In genomic region chr19:16585808-16586476, GRCh38 we compare ENCODE assay signal across 8 cellular contexts. TPM values are rescaled to one million over a fixed set of nuclear protein-coding genes. Genes with fewer than 3 reads are reported as not detected.
A peak's percentile ranks its signal among the peaks of the same experiment; 100 is the strongest.
DNase-seq lines count a peak whose midpoint lies in the region; ATAC-seq, FAIRE-seq and TF ChIP-seq lines count a peak whose summit lies in the region.

No MANE protein-coding gene starts in this region.

- POLR2A ChIA-PET in activated CD4-positive, alpha-beta T cell treated with anti-CD3 and anti-CD28 coated beads for 36 hours (lab: Charles Lee), result interaction anchor here (0.6 to 2.6 kb wide), 3 partner anchors 17 to 43 kb away, joined by 3 to 28 read pairs (median 9); partner anchors contain the start of genes CHERP and MED26

- no peaks in the 10 kb centered on the region for H3K27me3 Mint-ChIP-seq in activated CD4-positive, alpha-beta T cell treated with anti-CD3 and anti-CD28 coated beads for 36 hours

- H3K9me3 Mint-ChIP-seq in activated CD4-positive, alpha-beta T cell treated with anti-CD3 and anti-CD28 coated beads for 36 hours (ENCODE audit: low read depth), result no peaks in the 10 kb centered on the region

- CTCF ChIA-PET in activated CD4-positive, alpha-beta T cell treated with anti-CD3 and anti-CD28 coated beads for 36 hours (lab: Charles Lee), result no interaction called here

- H3K4me3 ChIP-seq in kidney (ENCODE audit: low read length in 2 of 2), result no peak overlapping the region
- no peak overlapping the region for H3K4me3 ChIP-seq in adrenal gland

- no peaks in the 10 kb centered on the region for H3K27me3 ChIP-seq in adrenal gland

- no peak overlapping the region for H3K9ac ChIP-seq in kidney (ENCODE audit: low read length in 2 of 2)

- no peak for TF ChIP-seq POLR2A in adrenal gland (IDR thresholded peaks at IDR 0.05)

- H3K36me3 Mint-ChIP-seq in activated CD4-positive, alpha-beta T cell treated with anti-CD3 and anti-CD28 coated beads for 36 hours (ENCODE audit: low read depth), result peaks cover 6% of the 10 kb centered on the region

- H3K4me1 Mint-ChIP-seq in activated CD4-positive, alpha-beta T cell treated with anti-CD3 and anti-CD28 coated beads for 36 hours, result peaks cover 82% of the 10 kb centered on the region

- peak; percentile 23 for ATAC-seq in activated CD4-positive, alpha-beta T cell treated with anti-CD3 and anti-CD28 coated beads for 36 hours
- peak; percentile 24 for ATAC-seq in HG02981 (IDR thresholded peaks at IDR 0.05; ENCODE audit: unreplicated experiment)

- H3K36me3 ChIP-seq in kidney (ENCODE audit: control insufficient read depth in 1 of 2, insufficient read depth in 2 of 2, low read length in 2 of 2) (no peaks in the 10 kb centered on the region), adrenal gland (replicated peaks in 1 of 2) (no peaks in the 10 kb centered on the region)

- TF ChIP-seq CTCF in VCaP (conservative IDR thresholded peaks at IDR 0.05) (no peak), kidney (IDR thresholded peaks at IDR 0.05; ENCODE audit: borderline replicate concordance, extremely low read depth, insufficient read depth) (no peak), adrenal gland (IDR thresholded peaks at IDR 0.05) (no peak)

- FAIRE-seq in kidney (lab: Jason Lieb, UNC), result no peak

- peak overlapping the region; percentile 79 for H3K4me3 Mint-ChIP-seq in activated CD4-positive, alpha-beta T cell treated with anti-CD3 and anti-CD28 coated beads for 36 hours

- H3K4me1 ChIP-seq in kidney (ENCODE audit: control insufficient read depth in 1 of 2, insufficient read depth in 1 of 2, low read depth in 1 of 2, low read length in 2 of 2) (peaks cover 24 to 76% of the 10 kb centered on the region in 2 donors), adrenal gland (replicated peaks in 1 of 2) (peaks cover 40 to 89% of the 10 kb centered on the region in 2 donors)

- 77 to 90% (median 88%) methylated on average over 9 to 11 of the region's 11 CpGs for WGBS in adrenal gland, 4 donors

- H3K9me3 ChIP-seq in kidney (ENCODE audit: control insufficient read depth in 1 of 2, low read length in 2 of 2), result no peaks in the 10 kb centered on the region
- no peaks in the 10 kb centered on the region for H3K9me3 ChIP-seq in adrenal gland (replicated peaks in 1 of 3)

- intact Hi-C loops in activated CD4-positive, alpha-beta T cell treated with anti-CD3 and anti-CD28 coated beads for 36 hours (cut with DNase I, micrococcal nuclease), result loop anchor here (5.0 to 10.0 kb wide), 4 partner anchors 76 to 509 kb away; partner anchors contain the start of genes HAUS8 (in 2 of the 2), MYO9B (in 2 of the 2), SMIM7 (in 1 of the 2) and TMEM38A (in 1 of the 2)
- intact Hi-C loops in kidney (cut with DNase I), result no loop called here
- intact Hi-C loops in adrenal gland (cut with DNase I), result no loop called here

- H3K27ac ChIP-seq in VCaP, result peak overlapping the region; percentile 86
- peak overlapping the region; percentile 48 to 71 for H3K27ac ChIP-seq in kidney (ENCODE audit: low read depth in 2 of 2, low read length in 2 of 2)
- H3K27ac ChIP-seq in adrenal gland, result peak overlapping the region in 2 of 5 donors; percentile 70 to 80

- H3K27ac Mint-ChIP-seq in activated CD4-positive, alpha-beta T cell treated with anti-CD3 and anti-CD28 coated beads for 36 hours, result peak overlapping the region; percentile 95

- peak; percentile 70 for DNase-seq in activated CD4-positive, alpha-beta T cell treated with anti-CD3 and anti-CD28 coated beads for 36 hours
- no peak for DNase-seq in activated CD4-positive, alpha-beta T cell treated with anti-CD3 and anti-CD28 coated beads, Interleukin-2, amount 50 U/mL, for 4 hours
- DNase-seq in kidney (no peak), SK-N-DZ (ENCODE audit: low spot score) (no peak), middle frontal gyrus (ENCODE audit: extremely low spot score, low spot score) (no peak), adrenal gland (no peak)

RNA-seq across cellular contexts. Expression of gene SLC35E1, which starts 13.7 kb away (rescaled TPM):
- total RNA-seq in activated CD4-positive, alpha-beta T cell treated with anti-CD3 and anti-CD28 coated beads for 36 hours, result 10 to 100 TPM; 51.5 to 72.1 TPM
- total RNA-seq in kidney (47.1 TPM), adrenal gland (10 to 100 TPM; 22.6 to 49.8 (median 40.2) TPM)
- polyA plus RNA-seq in kidney (ENCODE audit: insufficient read depth, low read depth, low replicate concordance) (19.8 TPM), adrenal gland (10 to 100 TPM; 22.0 to 43.1 (median 26.8) TPM)
- 16.9 and 29.6 TPM in 2 replicates for polyA plus RNA-seq in SK-N-DZ (2014; cell fraction: cytosol; rRNA removed)
- polyA plus RNA-seq in SK-N-DZ (2014; cell fraction: nucleus; rRNA removed), result 12.1 and 13.0 TPM in 2 replicates

RNA-seq across cellular contexts. Expression of gene MED26, which starts 42.1 kb away (rescaled TPM):
- total RNA-seq in activated CD4-positive, alpha-beta T cell treated with anti-CD3 and anti-CD28 coated beads for 36 hours, result 10 to 100 TPM; 13.6 to 14.5 TPM
- total RNA-seq in kidney, result 11.8 TPM
- 3.6 TPM for polyA plus RNA-seq in kidney (ENCODE audit: insufficient read depth, low read depth, low replicate concordance)
- 3.8 and 4.8 TPM in 2 replicates for polyA plus RNA-seq in SK-N-DZ (2014; cell fraction: cytosol; rRNA removed)
- 4.6 and 5.2 TPM in 2 replicates for polyA plus RNA-seq in SK-N-DZ (2014; cell fraction: nucleus; rRNA removed)
- 10 to 100 TPM in 3 of 8 donors, 1 to 10 TPM in 5; 8.1 to 17.3 (median 9.6) TPM for total RNA-seq in adrenal gland
- 1 to 10 TPM; 4.6 to 6.9 (median 6.4) TPM for polyA plus RNA-seq in adrenal gland

RNA-seq across cellular contexts. Expression of gene CHERP, which starts 43.7 kb away (rescaled TPM):
- total RNA-seq in activated CD4-positive, alpha-beta T cell treated with anti-CD3 and anti-CD28 coated beads for 36 hours, result 10 to 100 TPM; 57.9 to 64.8 TPM
- 37.2 TPM for total RNA-seq in kidney
- polyA plus RNA-seq in kidney (ENCODE audit: insufficient read depth, low read depth, low replicate concordance), result 14.6 TPM
- polyA plus RNA-seq in SK-N-DZ (2014; cell fraction: cytosol; rRNA removed), result 12.0 and 13.6 TPM in 2 replicates
- polyA plus RNA-seq in SK-N-DZ (2014; cell fraction: nucleus; rRNA removed), result 28.7 and 30.1 TPM in 2 replicates
- 10 to 100 TPM in 7 of 8 donors, 1 to 10 TPM in 1; 8.4 to 50.7 (median 23.7) TPM for total RNA-seq in adrenal gland
- polyA plus RNA-seq in adrenal gland, result 10 to 100 TPM; 11.3 to 39.3 (median 24.8) TPM

Comparison
In these comparisons a context has a peak if more than half of its experiments do, and no peak if none do; other contexts are left out.
1. intact Hi-C loops: an anchor here in activated CD4-positive, alpha-beta T cell treated with anti-CD3 and anti-CD28 coated beads for 36 hours (5.0 to 10.0 kb wide); none called in kidney and adrenal gland.